Comparison of ENCODE assay signal across 8 cellular contexts in genomic region chr16:68263559-68264127, GRCh38. TPM values are rescaled to one million over a fixed set of nuclear protein-coding genes. Genes with fewer than 3 reads are reported as not detected.
DNase-seq lines count a peak whose midpoint lies in the region; ATAC-seq and TF ChIP-seq lines count a peak whose summit lies in the region.

No MANE protein-coding gene starts in this region.

- peak overlapping the region in 1 of 2 donors; percentile 57 for H3K9ac ChIP-seq in liver (ENCODE audit: low read depth in 1 of 2, low read length in 2 of 2)

- TF ChIP-seq CTCF in liver (IDR thresholded peaks at IDR 0.05; ENCODE audit: low read depth, low read length, missing input control), result no peak
- no peak for TF ChIP-seq CTCF in uterus (IDR thresholded peaks at IDR 0.05)

- H3K27me3 Mint-ChIP-seq in stimulated activated naive CD8-positive, alpha-beta T cell treated with anti-CD3 and anti-CD28 coated beads, Interleukin-15, Interleukin-2, amounts not matched to agents 100 ng/mL and 50 ng/mL, for 24 hours, result no peaks in the 10 kb centered on the region
- no peaks in the 10 kb centered on the region for H3K27me3 Mint-ChIP-seq in activated naive CD8-positive, alpha-beta T cell treated with anti-CD3 and anti-CD28 coated beads, Interleukin-2, amount 10 ng/mL, durations not matched to agents 7 days and 5 days

- peak overlapping the region; percentile 93 for H3K27ac Mint-ChIP-seq in stimulated activated naive CD8-positive, alpha-beta T cell treated with anti-CD3 and anti-CD28 coated beads, Interleukin-15, Interleukin-2, amounts not matched to agents 100 ng/mL and 50 ng/mL, for 24 hours
- peak overlapping the region; percentile 91 for H3K27ac Mint-ChIP-seq in activated naive CD8-positive, alpha-beta T cell treated with anti-CD3 and anti-CD28 coated beads, Interleukin-2, amount 10 ng/mL, durations not matched to agents 7 days and 5 days

- no peak for TF ChIP-seq POLR2A in uterus (IDR thresholded peaks at IDR 0.05)

- H3K9me3 Mint-ChIP-seq in stimulated activated naive CD8-positive, alpha-beta T cell treated with anti-CD3 and anti-CD28 coated beads, Interleukin-15, Interleukin-2, amounts not matched to agents 100 ng/mL and 50 ng/mL, for 24 hours, result no peaks in the 10 kb centered on the region
- H3K9me3 Mint-ChIP-seq in activated naive CD8-positive, alpha-beta T cell treated with anti-CD3 and anti-CD28 coated beads, Interleukin-2, amount 10 ng/mL, durations not matched to agents 7 days and 5 days, result no peaks in the 10 kb centered on the region

- intact Hi-C loops in uterus (cut with DNase I; ENCODE audit: low total_unique reads), result loop anchor here (5.0 kb wide), 2 partner anchors 49 to 64 kb away; partner anchors contain the start of genes PRMT7 and SLC7A6OS

- peak overlapping the region; percentile 45 to 79 for H3K27ac ChIP-seq in liver (ENCODE audit: low read depth in 1 of 2, low read length in 2 of 2)
- H3K27ac ChIP-seq in uterus, result peak overlapping the region; percentile 89 to 94

- H3K4me3 Mint-ChIP-seq in stimulated activated naive CD8-positive, alpha-beta T cell treated with anti-CD3 and anti-CD28 coated beads, Interleukin-15, Interleukin-2, amounts not matched to agents 100 ng/mL and 50 ng/mL, for 24 hours, result peak overlapping the region; percentile 84
- peak overlapping the region; percentile 97 for H3K4me3 Mint-ChIP-seq in activated naive CD8-positive, alpha-beta T cell treated with anti-CD3 and anti-CD28 coated beads, Interleukin-2, amount 10 ng/mL, durations not matched to agents 7 days and 5 days

- H3K9me3 ChIP-seq in liver (ENCODE audit: control insufficient read depth in 4 of 4, low read length in 3 of 4) (no peaks in the 10 kb centered on the region), uterus (no peaks in the 10 kb centered on the region)

- H3K4me1 ChIP-seq in liver (ENCODE audit: control insufficient read depth in 4 of 4, insufficient read depth in 4 of 4, low read length in 3 of 4), result peaks cover 2 to 14% (median 10%) of the 10 kb centered on the region in 4 donors
- H3K4me1 ChIP-seq in uterus, result no peaks in the 10 kb centered on the region

- TF ChIP-seq RAD21 in liver (IDR thresholded peaks at IDR 0.05), result no peak

- no peak for ATAC-seq in stimulated activated naive CD8-positive, alpha-beta T cell treated with anti-CD3 and anti-CD28 coated beads, Interleukin-15, Interleukin-2, amounts not matched to agents 100 U/mL and 50 U/mL, for 24 hours
- no peak for ATAC-seq in activated naive CD8-positive, alpha-beta T cell treated with anti-CD3 and anti-CD28 coated beads, Interleukin-2, amount 10 ng/mL, durations not matched to agents 7 days and 5 days (ENCODE audit: low read depth)
- no peak for ATAC-seq in HG03108 (IDR thresholded peaks at IDR 0.05; ENCODE audit: unreplicated experiment)

- POLR2A ChIA-PET in activated naive CD8-positive, alpha-beta T cell treated with anti-CD3 and anti-CD28 coated beads, Interleukin-2, amount 10 ng/mL, durations not matched to agents 7 days and 5 days (lab: Charles Lee), result interaction anchor here (0.7 to 17.3 kb wide), 22 partner anchors 8 to 189 kb away, joined by 3 to 297 read pairs (median 6); partner anchors contain the start of genes NFATC3, PLA2G15, PRMT7 and SLC7A6OS

- peaks cover 0 to 19% (median 6%) of the 10 kb centered on the region in 4 donors for H3K36me3 ChIP-seq in liver (ENCODE audit: control insufficient read depth in 4 of 4, insufficient read depth in 3 of 4, low read depth in 1 of 4, low read length in 3 of 4)
- no peaks in the 10 kb centered on the region for H3K36me3 ChIP-seq in uterus

- H3K4me1 Mint-ChIP-seq in stimulated activated naive CD8-positive, alpha-beta T cell treated with anti-CD3 and anti-CD28 coated beads, Interleukin-15, Interleukin-2, amounts not matched to agents 100 ng/mL and 50 ng/mL, for 24 hours (ENCODE audit: low read depth), result peaks cover 49% of the 10 kb centered on the region
- peaks cover 40% of the 10 kb centered on the region for H3K4me1 Mint-ChIP-seq in activated naive CD8-positive, alpha-beta T cell treated with anti-CD3 and anti-CD28 coated beads, Interleukin-2, amount 10 ng/mL, durations not matched to agents 7 days and 5 days

- H3K27me3 ChIP-seq in liver (ENCODE audit: control insufficient read depth in 4 of 4, insufficient read depth in 4 of 4, low read length in 3 of 4) (no peaks in the 10 kb centered on the region), uterus (no peaks in the 10 kb centered on the region)

- DNase-seq in stimulated activated naive CD8-positive, alpha-beta T cell treated with anti-CD3 and anti-CD28 coated beads, Interleukin-15, Interleukin-2, amounts not matched to agents 100 U/mL and 50 U/mL, for 24 hours, result no peak
- no peak for DNase-seq in activated naive CD8-positive, alpha-beta T cell treated with anti-CD3 and anti-CD28 coated beads, Interleukin-2, amount 10 ng/mL, durations not matched to agents 7 days and 5 days
- DNase-seq in uterus, result no peak
- DNase-seq in NCI-H69 (lab: John Stamatoyannopoulos, UW), result no peak
- no peak for DNase-seq in GF-D8 (lab: John Stamatoyannopoulos, UW)

- H3K4me3 ChIP-seq in liver (ENCODE audit: low read depth in 1 of 3, low read length in 3 of 3) (peak overlapping the region; percentile 70 to 82 (median 72)), uterus (peak overlapping the region; percentile 63 to 65)

- 45% methylated on average over 11 of the region's 11 CpGs for WGBS in liver

- peaks cover 13% of the 10 kb centered on the region for H3K36me3 Mint-ChIP-seq in stimulated activated naive CD8-positive, alpha-beta T cell treated with anti-CD3 and anti-CD28 coated beads, Interleukin-15, Interleukin-2, amounts not matched to agents 100 ng/mL and 50 ng/mL, for 24 hours (ENCODE audit: low read depth)
- H3K36me3 Mint-ChIP-seq in activated naive CD8-positive, alpha-beta T cell treated with anti-CD3 and anti-CD28 coated beads, Interleukin-2, amount 10 ng/mL, durations not matched to agents 7 days and 5 days, result peaks cover 8% of the 10 kb centered on the region

TF ChIP-seq in liver, 16 proteins besides CTCF, POLR2A, EP300 and RAD21 (continues in another document):
- no peak for TF ChIP-seq REST (IDR thresholded peaks at IDR 0.05)

RNA-seq across cellular contexts. Expression of gene SLC7A6, which starts 0.7 kb away (rescaled TPM):
- total RNA-seq in activated naive CD8-positive, alpha-beta T cell treated with anti-CD3 and anti-CD28 coated beads, Interleukin-2, amount 10 ng/mL, durations not matched to agents 7 days and 5 days, result 100 to 1,000 TPM; 110 to 113 TPM
- total RNA-seq in liver, result 1 to 10 TPM; 2.5 to 4.9 TPM
- 1 to 10 TPM; 1.2 to 1.3 TPM for polyA plus RNA-seq in liver
- 10 to 100 TPM in 2 of 4 donors, 1 to 10 TPM in 2; 6.8 to 40.0 (median 19.6) TPM for total RNA-seq in uterus

RNA-seq across cellular contexts. Expression of gene PLA2G15, which starts 18.5 kb away (rescaled TPM):
- 10 to 100 TPM; 10.8 to 12.5 TPM for total RNA-seq in activated naive CD8-positive, alpha-beta T cell treated with anti-CD3 and anti-CD28 coated beads, Interleukin-2, amount 10 ng/mL, durations not matched to agents 7 days and 5 days
- total RNA-seq in liver (10 to 100 TPM; 16.2 to 19.8 TPM), uterus (10 to 100 TPM in 2 of 4 donors, 1 to 10 TPM in 1, under 1 TPM in 1; 0.51 to 22.3 (median 7.9) TPM)
- 10 to 100 TPM in 1 of 2 donors, 1 to 10 TPM in 1; 4.5 to 13.9 TPM for polyA plus RNA-seq in liver

RNA-seq across cellular contexts. Expression of gene ESRP2, which starts 27.7 kb away (rescaled TPM):
- total RNA-seq in activated naive CD8-positive, alpha-beta T cell treated with anti-CD3 and anti-CD28 coated beads, Interleukin-2, amount 10 ng/mL, durations not matched to agents 7 days and 5 days, result under 1 TPM in 1 of 2 experiments, not detected in 1; 0.86 TPM
- total RNA-seq in liver (10 to 100 TPM; 21.0 to 84.8 TPM), uterus (1 to 10 TPM in 1 of 4 donors, under 1 TPM in 3; 0.26 to 5.3 (median 0.50) TPM)
- 10 to 100 TPM; 41.6 to 49.8 TPM for polyA plus RNA-seq in liver

RNA-seq across cellular contexts. Expression of gene SLC7A6OS, which starts 47.1 kb away (rescaled TPM):
- 10 to 100 TPM; 38.2 to 44.4 TPM for total RNA-seq in activated naive CD8-positive, alpha-beta T cell treated with anti-CD3 and anti-CD28 coated beads, Interleukin-2, amount 10 ng/mL, durations not matched to agents 7 days and 5 days
- total RNA-seq in liver, result 1 to 10 TPM; 6.2 to 8.3 TPM
- polyA plus RNA-seq in liver, result 1 to 10 TPM; 2.6 to 4.8 TPM
- total RNA-seq in uterus, result 10 to 100 TPM in 2 of 4 donors, 1 to 10 TPM in 2; 7.6 to 18.9 (median 13.4) TPM

RNA-seq across cellular contexts. Expression of gene PRMT7, which starts 47.2 kb away (rescaled TPM):
- total RNA-seq in activated naive CD8-positive, alpha-beta T cell treated with anti-CD3 and anti-CD28 coated beads, Interleukin-2, amount 10 ng/mL, durations not matched to agents 7 days and 5 days, result 10 to 100 TPM; 85.7 to 87.3 TPM
- total RNA-seq in liver (10 to 100 TPM; 20.6 to 31.5 TPM), uterus (100 to 1,000 TPM in 1 of 4 donors, 10 to 100 TPM in 2, 1 to 10 TPM in 1; 8.2 to 111 (median 66.9) TPM)
- 10 to 100 TPM; 10.7 to 14.4 TPM for polyA plus RNA-seq in liver
